21 cellular contexts compared by ENCODE assay signal in the genomic region with DNA sequence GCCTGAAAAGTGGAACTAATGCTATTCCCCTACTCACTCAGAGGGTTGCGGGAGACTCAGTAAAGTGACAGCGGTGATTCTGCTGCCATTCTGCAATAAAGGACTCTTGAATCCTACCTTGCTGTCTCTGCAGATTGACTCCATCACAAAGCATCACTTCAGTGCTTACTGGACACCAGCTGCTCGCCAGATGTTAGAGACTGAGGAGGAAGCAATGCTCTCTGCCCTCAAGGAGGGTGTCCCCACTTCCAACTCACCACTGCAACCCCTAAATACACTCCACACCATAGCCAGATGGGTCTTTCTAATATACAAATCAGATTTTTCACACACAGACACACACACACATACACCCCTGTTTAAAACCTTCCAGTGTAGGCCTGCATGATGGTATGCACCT. TPM values are rescaled to one million over a fixed set of nuclear protein-coding genes. Genes with fewer than 3 reads are reported as not detected.
DNase-seq lines count a peak whose midpoint lies in the region; ATAC-seq and TF ChIP-seq lines count a peak whose summit lies in the region.
"Had no signal": no experiment of that assay in that cellular context is flagged by ENCODE, and none has a peak within 500 bp of the region (broad histone marks: within the 10 kb centered on the region; RNA-seq: fewer than 3 reads in every experiment).

No MANE protein-coding gene starts in this region.

- POLR2A ChIA-PET in activated CD8-positive, alpha-beta T cell treated with anti-CD3 and anti-CD28 coated beads, Interleukin-2, amount 10 ng/mL, durations not matched to agents 7 days and 5 days (lab: Charles Lee) = no interaction called here

- no peaks in the 10 kb centered on the region for H3K4me1 Mint-ChIP-seq in activated CD8-positive, alpha-beta T cell treated with anti-CD3 and anti-CD28 coated beads, Interleukin-2, amount 10 ng/mL, durations not matched to agents 7 days and 5 days (ENCODE audit: low read depth)
- H3K4me1 Mint-ChIP-seq: B cell had no signal

- H3K27me3 Mint-ChIP-seq in activated CD8-positive, alpha-beta T cell treated with anti-CD3 and anti-CD28 coated beads, Interleukin-2, amount 10 ng/mL, durations not matched to agents 7 days and 5 days (ENCODE audit: low read depth) = no peaks in the 10 kb centered on the region
- H3K27me3 Mint-ChIP-seq: B cell; CD8-positive, alpha-beta memory T cell had no signal

- TF ChIP-seq CTCF in HFF-Myc (IDR thresholded peaks at IDR 0.05; ENCODE audit: low read depth, low read length, missing control alignments) = no peak

- no peak overlapping the region for H3K4me3 Mint-ChIP-seq in activated CD8-positive, alpha-beta T cell treated with anti-CD3 and anti-CD28 coated beads, Interleukin-2, amount 10 ng/mL, durations not matched to agents 7 days and 5 days
- H3K4me3 Mint-ChIP-seq: B cell; CD8-positive, alpha-beta memory T cell; HFFc6 had no signal

- CTCF ChIA-PET in activated CD8-positive, alpha-beta T cell treated with anti-CD3 and anti-CD28 coated beads, Interleukin-2, amount 10 ng/mL, durations not matched to agents 7 days and 5 days (lab: Charles Lee) = interaction anchor here (2.1 kb wide), 1 partner anchor 28 kb away, joined by 6 read pairs; no protein-coding TSS in a partner anchor

- peaks cover 4% of the 10 kb centered on the region for H3K9me3 Mint-ChIP-seq in activated CD8-positive, alpha-beta T cell treated with anti-CD3 and anti-CD28 coated beads, Interleukin-2, amount 10 ng/mL, durations not matched to agents 7 days and 5 days (ENCODE audit: insufficient read depth)

- H3K27ac ChIP-seq in cingulate gyrus (ENCODE audit: low read depth, low read length) (peak overlapping the region; percentile 50), layer of hippocampus (ENCODE audit: low read depth, low read length) (peak overlapping the region; percentile 59)
- H3K27ac ChIP-seq: C4-2B had no signal

- no peaks in the 10 kb centered on the region for H3K27me3 ChIP-seq in layer of hippocampus (ENCODE audit: control insufficient read depth, insufficient read depth, low read length)

- no peak overlapping the region for H3K27ac Mint-ChIP-seq in activated CD8-positive, alpha-beta T cell treated with anti-CD3 and anti-CD28 coated beads, Interleukin-2, amount 10 ng/mL, durations not matched to agents 7 days and 5 days
- H3K27ac Mint-ChIP-seq: B cell; CD8-positive, alpha-beta memory T cell; HFFc6 had no signal

- peak; percentile 49 for DNase-seq in HFF-Myc (ENCODE audit: extremely low read depth, low read depth)
- no peak for DNase-seq in NCI-H524 treated with DMSO at 0.1 percent for 48 hours (lab: John Stamatoyannopoulos, UW)
- no peak for DNase-seq in MV-4-11 (lab: John Stamatoyannopoulos, UW)
- DNase-seq in activated CD8-positive, alpha-beta T cell treated with anti-CD3 and anti-CD28 coated beads, Interleukin-2, amount 10 ng/mL, durations not matched to agents 7 days and 5 days = no peak
- DNase-seq in retina = no peak
- DNase-seq: CD8-positive, alpha-beta memory T cell; DND-41; HFFc6; KBM-7; NCI-H1105 treated with DMSO at 0.1 percent for 48 hours; NCI-H146; NCI-H2029; NCI-H2227 treated with DMSO at 0.1 percent for 48 hours; NCI-H69; SHP77 treated with DMSO at 0.1 percent for 48 hours; SW 1271 had no signal

- H3K36me3 Mint-ChIP-seq in activated CD8-positive, alpha-beta T cell treated with anti-CD3 and anti-CD28 coated beads, Interleukin-2, amount 10 ng/mL, durations not matched to agents 7 days and 5 days (ENCODE audit: low read depth) = no peaks in the 10 kb centered on the region

- ATAC-seq in activated CD8-positive, alpha-beta T cell treated with anti-CD3 and anti-CD28 coated beads, Interleukin-2, amount 10 ng/mL, durations not matched to agents 7 days and 5 days = no peak
- ATAC-seq: Panc1 had no signal

- H3K4me3 ChIP-seq in HFF-Myc (replicated peaks; ENCODE audit: low read depth, low read length) = no peak overlapping the region

RNA-seq across cellular contexts. Expression of a gene that starts 21.4 kb away (rescaled TPM):
- total RNA-seq in activated CD8-positive, alpha-beta T cell treated with anti-CD3 and anti-CD28 coated beads, Interleukin-2, amount 10 ng/mL, durations not matched to agents 7 days and 5 days = 1 to 10 TPM; 2.6 to 3.3 TPM
